ENCODE assay signal across 20 cellular contexts in the genomic region with DNA sequence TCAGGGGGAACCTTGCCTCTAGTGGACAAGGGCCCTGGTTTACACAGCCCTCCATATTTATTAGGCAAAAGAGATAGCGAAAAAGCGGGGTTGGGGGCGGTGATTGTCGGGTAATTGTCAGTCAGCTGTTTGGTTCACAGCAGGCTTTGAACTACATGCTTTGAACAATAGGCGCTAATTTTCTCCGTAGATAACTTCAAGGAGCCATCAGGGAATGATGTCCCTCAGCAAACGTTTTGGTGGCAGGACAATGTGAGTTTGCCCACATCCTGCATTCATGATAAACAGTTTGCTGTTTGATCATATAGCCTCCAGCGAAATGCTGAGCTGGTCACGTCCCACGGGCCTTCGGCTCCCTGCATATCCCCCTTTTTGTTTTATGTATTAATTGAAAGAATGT.
"Had no signal": no experiment of that assay in that cellular context is flagged by ENCODE, and none has a peak within 500 bp of the region (broad histone marks: within the 10 kb centered on the region; RNA-seq: fewer than 3 reads in every experiment).

No MANE protein-coding gene starts in this region.

- DNase-seq: KBM-7, MV-4-11, NCI-H1048, NCI-H1105, NCI-H1436 treated with DMSO at 0.1 percent for 48 hours, NCI-H1694, NCI-H187 treated with DMSO at 0.1 percent for 48 hours, NCI-H2029 treated with DMSO at 0.1 percent for 48 hours, NCI-H2171 treated with DMSO at 0.1 percent for 48 hours, NCI-H226, NCI-H446, NCI-H510A, NCI-H524 treated with DMSO at 0.1 percent for 48 hours, NCI-H69, NCI-H774, Right ventricle myocardium superior, RPMI8226, SIG-M5 had no signal

- H3K27me3 ChIP-seq: SJSA1 had no signal

- H3K36me3 ChIP-seq: SJSA1 had no signal

- H3K27ac ChIP-seq: SJSA1, SK-N-MC had no signal

- H3K4me3 ChIP-seq: SJSA1, SK-N-MC had no signal

- H3K9me3 ChIP-seq: SJSA1 had no signal
